In genomic region chr4:182903013-182903412, GRCh38 we compare ENCODE assay signal across 26 cellular contexts.
"Had no signal": no experiment of that assay in that cellular context is flagged by ENCODE, and none has a peak within 500 bp of the region (broad histone marks: within the 10 kb centered on the region; RNA-seq: fewer than 3 reads in every experiment).

No MANE protein-coding gene starts in this region.

- H3K27ac Mint-ChIP-seq: dendritic cell treated with granulocyte-macrophage colony-stimulating factor and Interleukin-4, amounts not matched to agents 40 ng/mL and 50 ng/mL, for 4 days; memory B cell; natural killer cell treated with Interleukin-12 subunit alpha and Interleukin-12 subunit beta and Interleukin-15 and Interleukin-18, amount 100 ng/mL, for 72 hours; stimulated activated memory B cell treated with anti-CD40 and anti-IgM and Interleukin-4, amounts not matched to agents 10 μg/mL and 1 μg/mL and 100 μg/mL, for 72 hours; stimulated activated naive CD8-positive, alpha-beta T cell treated with anti-CD3 and anti-CD28 coated beads, Interleukin-15, Interleukin-2, amounts not matched to agents 100 ng/mL and 50 ng/mL, for 24 hours had no signal

- H3K4me1 Mint-ChIP-seq: stimulated activated memory B cell treated with anti-CD40 and anti-IgM and Interleukin-4, amounts not matched to agents 10 μg/mL and 1 μg/mL and 100 μg/mL, for 72 hours had no signal

- H3K4me3 ChIP-seq: colonic mucosa, esophagus muscularis mucosa, gastroesophageal sphincter, heart right ventricle, left ventricle myocardium inferior, lung, ovary, psoas muscle, skin epidermis, spleen, thoracic aorta, tibial nerve, upper lobe of left lung had no signal

- H3K4me1 ChIP-seq: colonic mucosa, esophagus muscularis mucosa, foreskin keratinocyte, gastroesophageal sphincter, heart right ventricle, psoas muscle had no signal

- H3K36me3 ChIP-seq: colonic mucosa, ovary had no signal

- H3K27me3 Mint-ChIP-seq: dendritic cell treated with granulocyte-macrophage colony-stimulating factor and Interleukin-4, amounts not matched to agents 40 ng/mL and 50 ng/mL, for 4 days; memory B cell; natural killer cell treated with Interleukin-12 subunit alpha and Interleukin-12 subunit beta and Interleukin-15 and Interleukin-18, amount 100 ng/mL, for 72 hours; stimulated activated memory B cell treated with anti-CD40 and anti-IgM and Interleukin-4, amounts not matched to agents 10 μg/mL and 1 μg/mL and 100 μg/mL, for 72 hours; stimulated activated naive CD8-positive, alpha-beta T cell treated with anti-CD3 and anti-CD28 coated beads, Interleukin-15, Interleukin-2, amounts not matched to agents 100 ng/mL and 50 ng/mL, for 24 hours had no signal

- H3K9me3 Mint-ChIP-seq: dendritic cell treated with granulocyte-macrophage colony-stimulating factor and Interleukin-4, amounts not matched to agents 40 ng/mL and 50 ng/mL, for 4 days; memory B cell; natural killer cell treated with Interleukin-12 subunit alpha and Interleukin-12 subunit beta and Interleukin-15 and Interleukin-18, amount 100 ng/mL, for 72 hours; stimulated activated memory B cell treated with anti-CD40 and anti-IgM and Interleukin-4, amounts not matched to agents 10 μg/mL and 1 μg/mL and 100 μg/mL, for 72 hours; stimulated activated naive CD8-positive, alpha-beta T cell treated with anti-CD3 and anti-CD28 coated beads, Interleukin-15, Interleukin-2, amounts not matched to agents 100 ng/mL and 50 ng/mL, for 24 hours had no signal

- H3K9me3 ChIP-seq: colonic mucosa, esophagus muscularis mucosa, gastroesophageal sphincter, heart right ventricle, left ventricle myocardium inferior, ovary, psoas muscle, spleen, thoracic aorta, tibial nerve, upper lobe of left lung had no signal

- H3K27ac ChIP-seq: colonic mucosa, esophagus muscularis mucosa, foreskin keratinocyte, gastroesophageal sphincter, heart right ventricle, left ventricle myocardium inferior, ovary, psoas muscle, skin epidermis, spleen, thoracic aorta, upper lobe of left lung had no signal

- H3K27me3 ChIP-seq: colonic mucosa, esophagus muscularis mucosa, foreskin keratinocyte, gastroesophageal sphincter, heart right ventricle, ovary, spleen, tibial nerve, upper lobe of left lung had no signal

- DNase-seq: colonic mucosa; effector memory CD4-positive, alpha-beta T cell; foreskin keratinocyte; heart right ventricle; hippocampal formation; left cardiac atrium; left ventricle myocardium inferior; occipital lobe; ovary; posterior cingulate gyrus; psoas muscle; right cardiac atrium; spleen; stimulated activated CD4-positive, alpha-beta T cell treated with anti-CD3 and anti-CD28 coated beads, Interleukin-4, amount 100 ng/mL, for 4 hours; upper lobe of left lung had no signal

- ATAC-seq: foreskin keratinocyte; gastroesophageal sphincter; heart right ventricle; left cardiac atrium; psoas muscle; stimulated activated memory B cell treated with anti-CD40 and anti-IgM and Interleukin-4, amounts not matched to agents 10 μg/mL and 1 μg/mL and 100 μg/mL, for 72 hours had no signal

- H3K4me3 Mint-ChIP-seq: dendritic cell treated with granulocyte-macrophage colony-stimulating factor and Interleukin-4, amounts not matched to agents 40 ng/mL and 50 ng/mL, for 4 days; memory B cell; natural killer cell treated with Interleukin-12 subunit alpha and Interleukin-12 subunit beta and Interleukin-15 and Interleukin-18, amount 100 ng/mL, for 72 hours; stimulated activated memory B cell treated with anti-CD40 and anti-IgM and Interleukin-4, amounts not matched to agents 10 μg/mL and 1 μg/mL and 100 μg/mL, for 72 hours; stimulated activated naive CD8-positive, alpha-beta T cell treated with anti-CD3 and anti-CD28 coated beads, Interleukin-15, Interleukin-2, amounts not matched to agents 100 ng/mL and 50 ng/mL, for 24 hours had no signal
